Comparison of ENCODE assay signal across 9 cellular contexts in genomic region chr5:147407094-147407681, GRCh38.
DNase-seq lines count a peak whose midpoint lies in the region; ATAC-seq and TF ChIP-seq lines count a peak whose summit lies in the region.
"Had no signal": no experiment of that assay in that cellular context is flagged by ENCODE, and none has a peak within 500 bp of the region (broad histone marks: within the 10 kb centered on the region; RNA-seq: fewer than 3 reads in every experiment).

No MANE protein-coding gene starts in this region.

- no peaks in the 10 kb centered on the region for H3K79me2 ChIP-seq in mesendoderm (ENCODE audit: control insufficient read depth, insufficient read depth, low read length)

- H2BK5ac ChIP-seq in mesendoderm (ENCODE audit: low read length) = peak overlapping the region; percentile 37

- no peak overlapping the region for H3K4me3 ChIP-seq in mesendoderm (ENCODE audit: low read length)
- no peak overlapping the region for H3K4me3 ChIP-seq in transverse colon

- H3K56ac ChIP-seq in mesendoderm (ENCODE audit: low read length) = peak overlapping the region; percentile 35

- H3K18ac ChIP-seq in mesendoderm (ENCODE audit: low read length) = peak overlapping the region; percentile 45

- in situ Hi-C loops in transverse colon (cut with MboI; ENCODE audit: low pct_ligation_motif_present in 1 of 4, low pct_unique_long_range_greater_than_20kb in 1 of 4, low sequenced_read_pairs in 3 of 4) = no loop called here

- no peak for TF ChIP-seq POLR2A in transverse colon (IDR thresholded peaks at IDR 0.05)

- no CpG with 5 or more reads among the region's 8 CpGs for WGBS in mesendoderm (ENCODE audit: extremely low coverage, insufficient coverage, low lambda C conversion rate)
- WGBS in transverse colon (ENCODE audit: low coverage in 1 of 2), 2 donors = 78 to 81% methylated on average over 5 to 8 of the region's 8 CpGs

- no peak overlapping the region for H4K8ac ChIP-seq in mesendoderm (ENCODE audit: low read depth, low read length)

- no peak overlapping the region for H3K27ac ChIP-seq in mesendoderm (ENCODE audit: low read depth, low read length)
- H3K27ac ChIP-seq in transverse colon = peak overlapping the region; percentile 78 to 90 (median 84)

- no peak for TF ChIP-seq EP300 in transverse colon (IDR thresholded peaks at IDR 0.05; ENCODE audit: low read depth)

- intact Hi-C loops in transverse colon (cut with DNase I; ENCODE audit: low total_unique reads) = loop anchor here (10.0 kb wide), 1 partner anchor 148 kb away; no protein-coding TSS in a partner anchor

- DNase-seq in astrocyte of the hippocampus (ENCODE audit: low read depth, low spot score) = peak; percentile 91
- DNase-seq in mesendoderm = peak; percentile 81
- DNase-seq in transverse colon = no peak
- no peak for DNase-seq in GF-D8 (lab: John Stamatoyannopoulos, UW)
- DNase-seq in NAMALWA (ENCODE audit: low spot score) = no peak
- DNase-seq: NCI-H187, OCI-M1 had no signal

- no peaks in the 10 kb centered on the region for H3K79me1 ChIP-seq in mesendoderm (ENCODE audit: low read length)

- H3K9ac ChIP-seq in mesendoderm (ENCODE audit: low read length) = no peak overlapping the region

- no peaks in the 10 kb centered on the region for H3K9me3 ChIP-seq in transverse colon

- no peak overlapping the region for H3K23ac ChIP-seq in mesendoderm (ENCODE audit: low read length)

- no peak overlapping the region for H3K4me2 ChIP-seq in mesendoderm (ENCODE audit: low read length)

- no peak overlapping the region for H2AK5ac ChIP-seq in mesendoderm (ENCODE audit: low read length)

- H3K4me1 ChIP-seq in mesendoderm (ENCODE audit: control insufficient read depth, low read depth, low read length) (peaks cover 6% of the 10 kb centered on the region), transverse colon (peaks cover 8 to 35% (median 11%) of the 10 kb centered on the region in 4 donors)

- H2BK120ac ChIP-seq in mesendoderm (ENCODE audit: low read depth, low read length) = no peak overlapping the region

- no peak overlapping the region for H3K4ac ChIP-seq in mesendoderm (ENCODE audit: low read depth, low read length)

- H4K5ac ChIP-seq in mesendoderm (ENCODE audit: low read length) = no peak overlapping the region

- H3K36me3 ChIP-seq in mesendoderm (ENCODE audit: control insufficient read depth, insufficient read depth, low read length) (no peaks in the 10 kb centered on the region), transverse colon (no peaks in the 10 kb centered on the region)

- ATAC-seq in HG02798 (IDR thresholded peaks at IDR 0.05; ENCODE audit: poor library complexity, unreplicated experiment) (peak; percentile 41), GM18861 (IDR thresholded peaks at IDR 0.05; ENCODE audit: unreplicated experiment) (no peak)

- H2BK15ac ChIP-seq in mesendoderm (replicated peaks; ENCODE audit: low read depth) = no peak overlapping the region

- H3K27me3 ChIP-seq in mesendoderm (ENCODE audit: insufficient read depth, low read length, poor library complexity) (no peaks in the 10 kb centered on the region), transverse colon (no peaks in the 10 kb centered on the region)

- no peak for TF ChIP-seq CTCF in transverse colon (IDR thresholded peaks at IDR 0.05)

Comparison
In these comparisons a context has a peak if more than half of its experiments do, and no peak if none do; other contexts are left out.
1. DNase-seq: peak in astrocyte of the hippocampus (single experiment) and mesendoderm (single experiment); none in transverse colon (single experiment), GF-D8 (single experiment) and NAMALWA (single experiment).